13 cellular contexts compared by ENCODE assay signal in the genomic region with DNA sequence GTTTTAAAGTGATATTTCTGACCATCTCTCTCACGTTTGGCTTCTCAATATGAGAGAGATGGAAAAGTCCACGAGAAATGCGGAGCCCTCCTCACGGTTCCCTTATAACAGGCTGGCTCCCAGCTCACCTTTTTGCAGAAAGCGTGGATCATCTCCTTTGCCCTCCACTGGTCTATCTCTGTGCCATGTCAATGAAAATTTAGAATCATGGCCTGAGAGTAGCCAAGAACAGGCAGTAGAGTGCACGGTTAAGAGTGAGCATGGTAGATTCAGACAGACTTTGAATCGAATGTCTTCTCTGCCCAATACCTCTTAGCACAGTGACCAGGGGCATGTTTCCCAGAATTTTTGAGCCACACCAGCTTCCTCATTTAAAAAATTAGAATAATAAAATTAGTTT. TPM values are rescaled to one million over a fixed set of nuclear protein-coding genes. Genes with fewer than 3 reads are reported as not detected.
A peak's percentile ranks its signal among the peaks of the same experiment; 100 is the strongest.
DNase-seq lines count a peak whose midpoint lies in the region; ATAC-seq and TF ChIP-seq lines count a peak whose summit lies in the region.
"Had no signal": no experiment of that assay in that cellular context is flagged by ENCODE, and none has a peak within 500 bp of the region (broad histone marks: within the 10 kb centered on the region; RNA-seq: fewer than 3 reads in every experiment).

No MANE protein-coding gene starts in this region.

- POLR2A ChIA-PET in activated CD4-positive, alpha-beta T cell treated with anti-CD3 and anti-CD28 coated beads, Interleukin-2, amount 10 ng/mL, durations not matched to agents 7 days and 5 days (lab: Charles Lee) = interaction anchor here (0.5 to 3.8 kb wide), 9 partner anchors 13 to 478 kb away, joined by 3 to 45 read pairs (median 3); a partner anchor contains a TSS

- CTCF ChIA-PET in activated CD4-positive, alpha-beta T cell treated with anti-CD3 and anti-CD28 coated beads, Interleukin-2, amount 10 ng/mL, durations not matched to agents 7 days and 5 days (lab: Charles Lee) = interaction anchor here (0.7 to 2.9 kb wide), 4 partner anchors 13 to 217 kb away, joined by 3 to 17 read pairs (median 12); no protein-coding TSS in a partner anchor

- H3K27me3 Mint-ChIP-seq in activated CD4-positive, alpha-beta T cell treated with anti-CD3 and anti-CD28 coated beads, Interleukin-2, amount 10 ng/mL, durations not matched to agents 7 days and 5 days = no peaks in the 10 kb centered on the region
- H3K27me3 Mint-ChIP-seq in activated naive CD8-positive, alpha-beta T cell treated with anti-CD3 and anti-CD28 coated beads for 36 hours = no peaks in the 10 kb centered on the region

- peak overlapping the region; percentile 98 for H3K4me3 Mint-ChIP-seq in activated CD4-positive, alpha-beta T cell treated with anti-CD3 and anti-CD28 coated beads, Interleukin-2, amount 10 ng/mL, durations not matched to agents 7 days and 5 days
- peak overlapping the region; percentile 89 for H3K4me3 Mint-ChIP-seq in activated naive CD8-positive, alpha-beta T cell treated with anti-CD3 and anti-CD28 coated beads for 36 hours
- H3K4me3 Mint-ChIP-seq: HFFc6 had no signal

- no peak for TF ChIP-seq CTCF in right lobe of liver (IDR thresholded peaks at IDR 0.05)
- no peak for TF ChIP-seq CTCF in GM13977 (IDR thresholded peaks at IDR 0.05; ENCODE audit: extremely low read depth, insufficient read depth, missing control alignments)

- WGBS in right lobe of liver (ENCODE audit: insufficient coverage, low coverage, low lambda C conversion rate, missing lambda C conversion rate) = 55% methylated on average over 7 of the region's 7 CpGs
- 2% methylated on average over 7 of the region's 7 CpGs for WGBS in thymus

- H3K4me1 Mint-ChIP-seq in activated CD4-positive, alpha-beta T cell treated with anti-CD3 and anti-CD28 coated beads, Interleukin-2, amount 10 ng/mL, durations not matched to agents 7 days and 5 days = peaks cover 42% of the 10 kb centered on the region
- peaks cover 48% of the 10 kb centered on the region for H3K4me1 Mint-ChIP-seq in activated naive CD8-positive, alpha-beta T cell treated with anti-CD3 and anti-CD28 coated beads for 36 hours

- peaks cover 10% of the 10 kb centered on the region for H3K9me3 Mint-ChIP-seq in activated CD4-positive, alpha-beta T cell treated with anti-CD3 and anti-CD28 coated beads, Interleukin-2, amount 10 ng/mL, durations not matched to agents 7 days and 5 days
- H3K9me3 Mint-ChIP-seq in activated naive CD8-positive, alpha-beta T cell treated with anti-CD3 and anti-CD28 coated beads for 36 hours = peaks cover 6% of the 10 kb centered on the region

- H3K4me1 ChIP-seq in right lobe of liver (no peaks in the 10 kb centered on the region), thymus (ENCODE audit: control insufficient read depth, insufficient read depth, low read length) (peaks cover 2% of the 10 kb centered on the region)
- H3K4me1 ChIP-seq: A549 had no signal

- H3K4me3 ChIP-seq in right lobe of liver = peak overlapping the region; percentile 29 to 44 (median 40)
- H3K4me3 ChIP-seq in thymus (ENCODE audit: low read length) = peak overlapping the region; percentile 54
- H3K4me3 ChIP-seq: A549 had no signal

- ATAC-seq in right lobe of liver = peak; percentile 25 to 44 (median 32)
- ATAC-seq: A549 had no signal

- H3K27me3 ChIP-seq in right lobe of liver = no peaks in the 10 kb centered on the region
- no peaks in the 10 kb centered on the region for H3K27me3 ChIP-seq in thymus (ENCODE audit: control insufficient read depth, insufficient read depth)

- H3K36me3 Mint-ChIP-seq in activated CD4-positive, alpha-beta T cell treated with anti-CD3 and anti-CD28 coated beads, Interleukin-2, amount 10 ng/mL, durations not matched to agents 7 days and 5 days (ENCODE audit: low read depth) = peaks cover 68% of the 10 kb centered on the region
- H3K36me3 Mint-ChIP-seq in activated naive CD8-positive, alpha-beta T cell treated with anti-CD3 and anti-CD28 coated beads for 36 hours = peaks cover 19% of the 10 kb centered on the region

- in situ Hi-C loops in GM13977 (cut with MboI; ENCODE audit: low pct_unique_long_range_greater_than_20kb, low sequenced_read_pairs, unreplicated experiment) = no loop called here

- intact Hi-C loops in right lobe of liver (cut with DNase I) = no loop called here

- H3K36me3 ChIP-seq in right lobe of liver = no peaks in the 10 kb centered on the region
- peaks cover 7% of the 10 kb centered on the region for H3K36me3 ChIP-seq in thymus (ENCODE audit: control insufficient read depth, insufficient read depth)

- no peak for TF ChIP-seq POLR2A in right lobe of liver (IDR thresholded peaks at IDR 0.05)

- peak; percentile 36 for DNase-seq in activated CD4-positive, alpha-beta T cell treated with anti-CD3 and anti-CD28 coated beads, Interleukin-2, amount 10 ng/mL, durations not matched to agents 7 days and 5 days
- DNase-seq in activated CD4-positive, alpha-beta T cell treated with anti-CD3 and anti-CD28 coated beads for 1 hour = no peak
- DNase-seq in activated naive CD8-positive, alpha-beta T cell treated with anti-CD3 and anti-CD28 coated beads for 36 hours = no peak
- DNase-seq in right lobe of liver (no peak), kidney tubule cell (ENCODE audit: low spot score) (no peak), GM13977 (ENCODE audit: low spot score) (no peak)
- DNase-seq in stimulated activated naive CD4-positive, alpha-beta T cell treated with Interleukin-2 at 50 U/mL for 16 hours (lab: John Stamatoyannopoulos, UW) = no peak
- DNase-seq: EL, HFFc6, occipital lobe, T-helper 9 cell had no signal

- no peaks in the 10 kb centered on the region for H3K9me3 ChIP-seq in right lobe of liver
- no peaks in the 10 kb centered on the region for H3K9me3 ChIP-seq in thymus (ENCODE audit: control insufficient read depth)
- H3K9me3 ChIP-seq: A549 had no signal

- H3K27ac Mint-ChIP-seq in activated CD4-positive, alpha-beta T cell treated with anti-CD3 and anti-CD28 coated beads, Interleukin-2, amount 10 ng/mL, durations not matched to agents 7 days and 5 days = peak overlapping the region; percentile 97
- peak overlapping the region; percentile 93 for H3K27ac Mint-ChIP-seq in activated naive CD8-positive, alpha-beta T cell treated with anti-CD3 and anti-CD28 coated beads for 36 hours
- H3K27ac Mint-ChIP-seq: HFFc6 had no signal

- peak overlapping the region; percentile 52 to 83 (median 56) for H3K27ac ChIP-seq in right lobe of liver
- H3K27ac ChIP-seq in thymus (ENCODE audit: low read depth) = peak overlapping the region; percentile 71
- H3K27ac ChIP-seq: A549 had no signal

RNA-seq across cellular contexts. Expression of a gene that starts 1.1 kb away (rescaled TPM):
- 100 to 1,000 TPM; 239 to 244 TPM for total RNA-seq in activated CD4-positive, alpha-beta T cell treated with anti-CD3 and anti-CD28 coated beads, Interleukin-2, amount 10 ng/mL, durations not matched to agents 7 days and 5 days
- total RNA-seq in activated naive CD8-positive, alpha-beta T cell treated with anti-CD3 and anti-CD28 coated beads for 36 hours = 10 to 100 TPM; 36.1 to 37.9 TPM
- 1 to 10 TPM; 2.6 to 9.1 (median 6.0) TPM for total RNA-seq in right lobe of liver
- polyA plus RNA-seq in thymus = 69.0 TPM
- total RNA-seq: HFFc6 had no signal
- polyA plus RNA-seq: A549 had no signal

RNA-seq across cellular contexts. Expression of a gene that starts 51.4 kb away (rescaled TPM):
- 100 to 1,000 TPM; 311 to 335 TPM for total RNA-seq in activated CD4-positive, alpha-beta T cell treated with anti-CD3 and anti-CD28 coated beads, Interleukin-2, amount 10 ng/mL, durations not matched to agents 7 days and 5 days
- total RNA-seq in activated naive CD8-positive, alpha-beta T cell treated with anti-CD3 and anti-CD28 coated beads for 36 hours = 10 to 100 TPM; 72.0 to 72.7 TPM
- 10 to 100 TPM in 5 of 6 experiments, 1 to 10 TPM in 1; 7.2 to 19.4 (median 12.3) TPM for total RNA-seq in right lobe of liver
- 40.9 TPM for polyA plus RNA-seq in thymus
- total RNA-seq: HFFc6 had no signal
- polyA plus RNA-seq: A549 had no signal

Comparison
In these comparisons a context has a peak if more than half of its experiments do, and no peak if none do; other contexts are left out.
1. RNA of a gene that starts 1.1 kb away (total RNA-seq): 239 to 244 TPM in activated CD4-positive, alpha-beta T cell treated with anti-CD3 and anti-CD28 coated beads, Interleukin-2, amount 10 ng/mL, durations not matched to agents 7 days and 5 days; 36.1 to 37.9 TPM in activated naive CD8-positive, alpha-beta T cell treated with anti-CD3 and anti-CD28 coated beads for 36 hours and 2.6 to 9.1 TPM in right lobe of liver; every median in the first group is over 4 times any median in the second.
2. RNA of a gene that starts 51.4 kb away (total RNA-seq): 311 to 335 TPM in activated CD4-positive, alpha-beta T cell treated with anti-CD3 and anti-CD28 coated beads, Interleukin-2, amount 10 ng/mL, durations not matched to agents 7 days and 5 days; 72.0 to 72.7 TPM in activated naive CD8-positive, alpha-beta T cell treated with anti-CD3 and anti-CD28 coated beads for 36 hours and 7.2 to 19.4 TPM in right lobe of liver; every median in the first group is over 4 times any median in the second.